Comparison of ENCODE assay signal across 21 cellular contexts in the genomic region with DNA sequence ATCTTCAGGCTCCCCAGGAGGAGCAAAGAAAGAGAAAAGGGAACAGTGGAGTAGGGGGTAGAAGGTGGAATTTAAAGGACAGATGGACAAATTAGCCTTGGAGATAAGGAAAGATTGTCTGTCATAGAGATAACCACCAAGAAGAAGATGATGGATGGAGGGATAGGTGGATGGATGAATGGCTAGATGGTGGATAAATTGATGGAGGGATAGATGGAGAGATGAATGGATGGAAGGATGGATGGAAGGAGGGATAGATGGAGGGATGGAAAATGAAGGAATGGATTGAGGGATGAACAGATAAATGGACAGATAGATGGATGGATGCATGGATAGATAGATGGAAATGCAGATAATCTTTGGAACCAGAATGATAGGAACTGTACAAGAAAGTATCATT.
DNase-seq lines count a peak whose midpoint lies in the region; ATAC-seq, FAIRE-seq and TF ChIP-seq lines count a peak whose summit lies in the region.
"Had no signal": no experiment of that assay in that cellular context is flagged by ENCODE, and none has a peak within 500 bp of the region (broad histone marks: within the 10 kb centered on the region; RNA-seq: fewer than 3 reads in every experiment).

No MANE protein-coding gene starts in this region.

- ATAC-seq in activated CD8-positive, alpha-beta T cell treated with anti-CD3 and anti-CD28 coated beads for 36 hours, result no peak
- ATAC-seq: CD8-positive, alpha-beta T cell; left lung had no signal

- peak overlapping the region; percentile 13 for H3K4me3 Mint-ChIP-seq in activated CD4-positive, alpha-beta T cell treated with anti-CD3 and anti-CD28 coated beads, Interleukin-2, amount 10 ng/mL, durations not matched to agents 24 days and 14 days
- no peak overlapping the region for H3K4me3 Mint-ChIP-seq in CD14-positive monocyte
- peak overlapping the region; percentile 58 for H3K4me3 Mint-ChIP-seq in activated CD8-positive, alpha-beta T cell treated with anti-CD3 and anti-CD28 coated beads for 36 hours
- H3K4me3 Mint-ChIP-seq: activated B cell treated with CpG ODN at 0.5 μM for 24 hours; CD8-positive, alpha-beta T cell had no signal

- H3K4me2 ChIP-seq in H1 (ENCODE audit: insufficient read depth in 1 of 2, low read depth in 2 of 2, low read length in 2 of 2), result no peak overlapping the region
- H3K4me2 ChIP-seq in Karpas-422 (ENCODE audit: low read depth, low read length, poor library complexity, severe bottlenecking), result no peak overlapping the region

- H3K27ac ChIP-seq in H1 (ENCODE audit: low read depth, low read length) (no peak overlapping the region), transverse colon (no peak overlapping the region), Karpas-422 (ENCODE audit: low read length) (no peak overlapping the region)
- H3K27ac ChIP-seq: left lung, SJCRH30, tibial nerve had no signal

- H3K23me2 ChIP-seq in H1 (ENCODE audit: low read depth, low read length), result no peaks in the 10 kb centered on the region; the same call in 1 of the 2 replicates

- TF ChIP-seq RAD21 in H1 (IDR thresholded peaks at IDR 0.05 in 1 of 2, conservative IDR thresholded peaks at IDR 0.05 in 1 of 2; ENCODE audit: low read depth in 2 of 2, low read length in 2 of 2), result no peak

- H3K9ac ChIP-seq in H1 (replicated peaks in 1 of 4; ENCODE audit: extremely low read depth in 1 of 4, low read depth in 3 of 4, low read length in 3 of 4) (no peak overlapping the region), Karpas-422 (ENCODE audit: low read length) (no peak overlapping the region)

- H4K20me1 ChIP-seq in H1 (replicated peaks in 1 of 2; ENCODE audit: control insufficient read depth in 1 of 2, insufficient read depth in 2 of 2, low read length in 2 of 2) (no peaks in the 10 kb centered on the region), Karpas-422 (ENCODE audit: insufficient read depth, low read depth, low read length) (no peaks in the 10 kb centered on the region)

- H4K8ac ChIP-seq in H1 (ENCODE audit: extremely low read depth, insufficient read depth, low read length), result no peak overlapping the region

- no peaks in the 10 kb centered on the region for H3K9me2 ChIP-seq in Karpas-422 (replicated peaks; ENCODE audit: insufficient read depth, low read length)

- intact Hi-C loops in activated CD4-positive, alpha-beta T cell treated with anti-CD3 and anti-CD28 coated beads, Interleukin-2, amount 10 ng/mL, durations not matched to agents 24 days and 14 days (cut with micrococcal nuclease), result loop anchor here (1.0 to 10.0 kb wide), 3 partner anchors 17 to 585 kb away; no protein-coding TSS in a partner anchor
- intact Hi-C loops in CD14-positive monocyte (cut with micrococcal nuclease), result no loop called here
- intact Hi-C loops in activated CD8-positive, alpha-beta T cell treated with anti-CD3 and anti-CD28 coated beads for 36 hours (cut with micrococcal nuclease), result no loop called here
- intact Hi-C loops in transverse colon (cut with DNase I; ENCODE audit: low total_unique reads), result no loop called here

- no peaks in the 10 kb centered on the region for H3K36me3 ChIP-seq in H1 (ENCODE audit: control insufficient read depth in 2 of 4, insufficient read depth in 4 of 4, low read length in 3 of 4)
- H3K36me3 ChIP-seq in transverse colon, result no peaks in the 10 kb centered on the region
- no peaks in the 10 kb centered on the region for H3K36me3 ChIP-seq in Karpas-422 (ENCODE audit: insufficient read depth, low read length)
- H3K36me3 ChIP-seq: left lung, MG63, SJCRH30, tibial nerve had no signal

- in situ Hi-C loops in transverse colon (cut with MboI; ENCODE audit: low pct_ligation_motif_present in 1 of 4, low pct_unique_long_range_greater_than_20kb in 1 of 4, low sequenced_read_pairs in 3 of 4), result no loop called here

- no peak overlapping the region for H2AK5ac ChIP-seq in H1 (ENCODE audit: low read depth, low read length)

- no peak overlapping the region for H3K4ac ChIP-seq in H1 (replicated peaks; ENCODE audit: insufficient read length, low read depth, low read length)

- H3K27me3 ChIP-seq in H1 (replicated peaks in 1 of 4; ENCODE audit: control insufficient read depth in 3 of 4, extremely low read depth in 1 of 4, insufficient read depth in 3 of 4, low read length in 3 of 4) (no peaks in the 10 kb centered on the region; a peak in 1 of 7 replicates), transverse colon (no peaks in the 10 kb centered on the region), Karpas-422 (ENCODE audit: low read length) (no peaks in the 10 kb centered on the region)
- H3K27me3 ChIP-seq: left lung, MG63, SJCRH30, tibial nerve had no signal

- peaks cover 64% of the 10 kb centered on the region for H3K4me1 Mint-ChIP-seq in activated CD4-positive, alpha-beta T cell treated with anti-CD3 and anti-CD28 coated beads, Interleukin-2, amount 10 ng/mL, durations not matched to agents 24 days and 14 days
- peaks cover 61% of the 10 kb centered on the region for H3K4me1 Mint-ChIP-seq in CD14-positive monocyte
- H3K4me1 Mint-ChIP-seq in activated CD8-positive, alpha-beta T cell treated with anti-CD3 and anti-CD28 coated beads for 36 hours (ENCODE audit: low read depth), result peaks cover 73% of the 10 kb centered on the region

- no peak overlapping the region for H4K91ac ChIP-seq in H1 (replicated peaks; ENCODE audit: insufficient read length, low read length)

- H3K9me3 Mint-ChIP-seq in activated CD4-positive, alpha-beta T cell treated with anti-CD3 and anti-CD28 coated beads, Interleukin-2, amount 10 ng/mL, durations not matched to agents 24 days and 14 days, result peaks cover 7% of the 10 kb centered on the region
- H3K9me3 Mint-ChIP-seq in CD14-positive monocyte, result peaks cover 0 to 3% (median 0%) of the 10 kb centered on the region in 7 donors
- H3K9me3 Mint-ChIP-seq in activated CD8-positive, alpha-beta T cell treated with anti-CD3 and anti-CD28 coated beads for 36 hours, result peaks cover 4% of the 10 kb centered on the region
- H3K9me3 Mint-ChIP-seq: activated B cell treated with CpG ODN at 0.5 μM for 24 hours; CD8-positive, alpha-beta T cell had no signal

- no peak for TF ChIP-seq POLR2A in H1 (IDR thresholded peaks at IDR 0.05; ENCODE audit: control extremely low read depth in 1 of 2, low read depth in 2 of 2, low read length in 2 of 2)
- no peak for TF ChIP-seq POLR2A in transverse colon (IDR thresholded peaks at IDR 0.05)

- CTCF ChIA-PET in activated CD8-positive, alpha-beta T cell treated with anti-CD3 and anti-CD28 coated beads for 36 hours (lab: Charles Lee), result interaction anchor here (1.0 to 4.2 kb wide), 6 partner anchors 9 to 265 kb away, joined by 3 to 17 read pairs (median 6); no protein-coding TSS in a partner anchor
- CTCF ChIA-PET in H1 (lab: Charles Lee; ENCODE audit: partially characterized antibody), result interaction anchor here (2.2 kb wide), 1 partner anchor 25 kb away, joined by 10 read pairs; no protein-coding TSS in a partner anchor

- H4K5ac ChIP-seq in H1 (ENCODE audit: insufficient read length, low read depth, low read length), result no peak overlapping the region

- TF ChIP-seq CTCF in CD14-positive monocyte (IDR thresholded peaks at IDR 0.05), result no peak
- no peak for TF ChIP-seq CTCF in activated CD8-positive, alpha-beta T cell treated with anti-CD3 and anti-CD28 coated beads for 36 hours (IDR thresholded peaks at IDR 0.05)
- TF ChIP-seq CTCF in H1 (IDR thresholded peaks at IDR 0.05; ENCODE audit: control extremely low read depth in 1 of 3, insufficient read depth in 1 of 3, low read depth in 1 of 3, low read length in 3 of 3), result no peak
- no peak for TF ChIP-seq CTCF in transverse colon (IDR thresholded peaks at IDR 0.05)

- no peak overlapping the region for H2AFZ ChIP-seq in H1 (ENCODE audit: low read length)
- H2AFZ ChIP-seq in Karpas-422 (ENCODE audit: low read length), result no peak overlapping the region

- H2BK12ac ChIP-seq in H1 (ENCODE audit: low read depth, low read length), result no peak overlapping the region

- no peak overlapping the region for H2BK120ac ChIP-seq in H1 (replicated peaks; ENCODE audit: low read depth, low read length)

- H3K23ac ChIP-seq in H1 (ENCODE audit: insufficient read length), result no peak overlapping the region

- no peak overlapping the region for H3K14ac ChIP-seq in H1 (ENCODE audit: insufficient read length)

- FAIRE-seq in H1 (lab: Jason Lieb, UNC), result no peak
- FAIRE-seq: islet of Langerhans had no signal

- H2BK15ac ChIP-seq in H1 (ENCODE audit: low read length), result no peak overlapping the region

- H3K79me2 ChIP-seq in H1 (ENCODE audit: control insufficient read depth in 1 of 2, insufficient read depth in 2 of 2, low read length in 2 of 2) (no peaks in the 10 kb centered on the region), Karpas-422 (ENCODE audit: low read length) (no peaks in the 10 kb centered on the region)

- H3K9me3 ChIP-seq in H1 (ENCODE audit: insufficient read depth in 2 of 2, low read depth in 1 of 2, low read length in 1 of 2), result no peaks in the 10 kb centered on the region
- H3K9me3 ChIP-seq in transverse colon, result no peaks in the 10 kb centered on the region
- H3K9me3 ChIP-seq in Karpas-422 (ENCODE audit: low read length), result no peaks in the 10 kb centered on the region
- H3K9me3 ChIP-seq: left lung, MG63, SJCRH30, tibial nerve had no signal

- no peak overlapping the region for H3K4me3 ChIP-seq in H1 (ENCODE audit: extremely low read depth in 1 of 4, insufficient read depth in 2 of 4, low read depth in 3 of 4, low read length in 4 of 4)
- H3K4me3 ChIP-seq in transverse colon, result no peak overlapping the region
- H3K4me3 ChIP-seq in Karpas-422 (ENCODE audit: low read length), result no peak overlapping the region
- H3K4me3 ChIP-seq: left lung, MG63, SJCRH30, tibial nerve had no signal

- peaks cover 5% of the 10 kb centered on the region for H3K36me3 Mint-ChIP-seq in activated CD4-positive, alpha-beta T cell treated with anti-CD3 and anti-CD28 coated beads, Interleukin-2, amount 10 ng/mL, durations not matched to agents 24 days and 14 days (ENCODE audit: low read depth)
- peaks cover 4 to 13% of the 10 kb centered on the region in 2 donors for H3K36me3 Mint-ChIP-seq in CD14-positive monocyte
- H3K36me3 Mint-ChIP-seq in activated CD8-positive, alpha-beta T cell treated with anti-CD3 and anti-CD28 coated beads for 36 hours (ENCODE audit: low read depth), result peaks cover 8% of the 10 kb centered on the region
- H3K36me3 Mint-ChIP-seq: CD8-positive, alpha-beta T cell had no signal

- POLR2A ChIA-PET in activated CD8-positive, alpha-beta T cell treated with anti-CD3 and anti-CD28 coated beads for 36 hours (lab: Charles Lee), result no interaction called here
- POLR2A ChIA-PET in H1 (lab: Charles Lee; ENCODE audit: partially characterized antibody), result no interaction called here

- no peak for TF ChIP-seq EP300 in H1 (IDR thresholded peaks at IDR 0.05; ENCODE audit: borderline replicate concordance in 1 of 2, low read depth in 2 of 2, low read length in 2 of 2)
- no peak for TF ChIP-seq EP300 in transverse colon (IDR thresholded peaks at IDR 0.05; ENCODE audit: low read depth)

- DNase-seq in activated CD4-positive, alpha-beta T cell treated with anti-CD3 and anti-CD28 coated beads, Interleukin-2, amount 10 ng/mL, durations not matched to agents 24 days and 14 days, result no peak
- no peak for DNase-seq in activated CD4-positive, alpha-beta T cell treated with anti-CD3 and anti-CD28 coated beads for 1 hour
- no peak for DNase-seq in CD14-positive monocyte (ENCODE audit: low spot score)
- no peak for DNase-seq in activated CD8-positive, alpha-beta T cell treated with anti-CD3 and anti-CD28 coated beads for 36 hours
- DNase-seq in H1 (ENCODE audit: low read depth in 1 of 2, low spot score in 2 of 2), result no peak
- DNase-seq in transverse colon, result no peak
- no peak for DNase-seq in Karpas-422
- no peak for DNase-seq in globus pallidus (ENCODE audit: low spot score)
- DNase-seq: activated B cell treated with CpG ODN at 0.5 μM for 24 hours; CD8-positive, alpha-beta T cell; DMS153; KBM-7; left lung; MG63; NCI-H1417 treated with DMSO at 0.1 percent for 48 hours; NCI-H345; NCI-H748 treated with DMSO at 0.1 percent for 48 hours; nucleus accumbens; SJCRH30 had no signal

- no peaks in the 10 kb centered on the region for H3K79me1 ChIP-seq in H1 (ENCODE audit: low read depth, low read length)

- peak overlapping the region; percentile 19 for H3K56ac ChIP-seq in H1 (replicated peaks; ENCODE audit: insufficient read length, low read depth, low read length)

- no peaks in the 10 kb centered on the region for H3K27me3 Mint-ChIP-seq in activated CD4-positive, alpha-beta T cell treated with anti-CD3 and anti-CD28 coated beads, Interleukin-2, amount 10 ng/mL, durations not matched to agents 24 days and 14 days
- H3K27me3 Mint-ChIP-seq in CD14-positive monocyte (ENCODE audit: low read depth in 3 of 3), result peaks cover 0 to 3% (median 2%) of the 10 kb centered on the region in 3 donors
- H3K27me3 Mint-ChIP-seq in activated CD8-positive, alpha-beta T cell treated with anti-CD3 and anti-CD28 coated beads for 36 hours, result no peaks in the 10 kb centered on the region
- H3K27me3 Mint-ChIP-seq: activated B cell treated with CpG ODN at 0.5 μM for 24 hours had no signal

- H3K27ac Mint-ChIP-seq in activated CD4-positive, alpha-beta T cell treated with anti-CD3 and anti-CD28 coated beads, Interleukin-2, amount 10 ng/mL, durations not matched to agents 24 days and 14 days, result peak overlapping the region; percentile 75
- H3K27ac Mint-ChIP-seq in CD14-positive monocyte, result peak overlapping the region in 4 of 7 donors; percentile 16 to 97 (median 63)
- H3K27ac Mint-ChIP-seq in activated CD8-positive, alpha-beta T cell treated with anti-CD3 and anti-CD28 coated beads for 36 hours, result peak overlapping the region; percentile 92
- H3K27ac Mint-ChIP-seq: activated B cell treated with CpG ODN at 0.5 μM for 24 hours had no signal

- H3K18ac ChIP-seq in H1 (ENCODE audit: extremely low read depth, low read length), result no peak overlapping the region

- H2BK20ac ChIP-seq in H1 (ENCODE audit: low read length), result no peak overlapping the region

- no peak overlapping the region for H2BK5ac ChIP-seq in H1 (ENCODE audit: low read depth, low read length)

- H3K4me1 ChIP-seq in H1 (replicated peaks in 1 of 4; ENCODE audit: control insufficient read depth in 3 of 4, insufficient read depth in 4 of 4, low read length in 3 of 4), result no peaks in the 10 kb centered on the region
- no peaks in the 10 kb centered on the region for H3K4me1 ChIP-seq in transverse colon
- H3K4me1 ChIP-seq in Karpas-422 (ENCODE audit: low read length), result peaks cover 9% of the 10 kb centered on the region
- H3K4me1 ChIP-seq: SJCRH30 had no signal

Comparison
In these comparisons a context has a peak if more than half of its experiments do, and no peak if none do; other contexts are left out.
1. H3K4me3 Mint-ChIP-seq: peak in activated CD4-positive, alpha-beta T cell treated with anti-CD3 and anti-CD28 coated beads, Interleukin-2, amount 10 ng/mL, durations not matched to agents 24 days and 14 days (single experiment) and activated CD8-positive, alpha-beta T cell treated with anti-CD3 and anti-CD28 coated beads for 36 hours (single experiment); none in CD14-positive monocyte (0 of 2).
2. Peak in every context shown above with its lines, with median percentiles within 50 percentile points of each other: H3K27ac Mint-ChIP-seq.